ENCODE assay signal across 15 cellular contexts in genomic region chr18:58005885-58006523, GRCh38. TPM values are rescaled to one million over a fixed set of nuclear protein-coding genes. Genes with fewer than 3 reads are reported as not detected.
DNase-seq lines count a peak whose midpoint lies in the region; ATAC-seq and TF ChIP-seq lines count a peak whose summit lies in the region.
"Had no signal": no experiment of that assay in that cellular context is flagged by ENCODE, and none has a peak within 500 bp of the region (broad histone marks: within the 10 kb centered on the region; RNA-seq: fewer than 3 reads in every experiment).

No MANE protein-coding gene starts in this region.

- CTCF ChIA-PET in RWPE1 (lab: Yijun Ruan, JAX): no interaction called here

- H3K27ac ChIP-seq in RWPE1 (no peak overlapping the region), SJCRH30 (no peak overlapping the region)
- H3K27ac ChIP-seq: C4-2B, SK-N-MC had no signal

- H3K4me3 ChIP-seq in SJCRH30: no peak overlapping the region
- H3K4me3 ChIP-seq: SK-N-MC had no signal

- no peak for TF ChIP-seq CTCF in RWPE1 (conservative IDR thresholded peaks at IDR 0.05; ENCODE audit: low read depth)

- no peaks in the 10 kb centered on the region for H3K9me3 ChIP-seq in SJCRH30 (replicated peaks)

- no peaks in the 10 kb centered on the region for H3K27me3 ChIP-seq in SJCRH30

- POLR2A ChIA-PET in RWPE1 (lab: Yijun Ruan, JAX; ENCODE audit: low non-redundant PET): no interaction called here

- DNase-seq in stimulated activated CD4-positive, alpha-beta T cell treated with anti-CD3 and anti-CD28 coated beads, Interleukin-4, amount 100 ng/mL, for 24 hours: peak; percentile 7
- no peak for DNase-seq in stimulated activated CD4-positive, alpha-beta T cell treated with anti-CD3 and anti-CD28 coated beads, Interleukin-4, amount 100 ng/mL, for 1 hour
- peak; percentile 12 for DNase-seq in RWPE1 (ENCODE audit: low spot score)
- peak; percentile 93 for DNase-seq in fibroblast of peridontal ligament (ENCODE audit: extremely low read depth)
- no peak for DNase-seq in SJCRH30
- no peak for DNase-seq in H4 (ENCODE audit: low spot score)
- DNase-seq in Right ventricle myocardium superior: no peak
- no peak for DNase-seq in dermis blood vessel endothelial cell
- DNase-seq: anterior cingulate cortex, Karpas-422, kidney glomerular epithelial cell, NCI-H2029 treated with DMSO at 0.1 percent for 48 hours, trophoblast cell had no signal

- intact Hi-C loops in Right ventricle myocardium superior (cut with DNase I): no loop called here

- no peaks in the 10 kb centered on the region for H3K4me1 ChIP-seq in SJCRH30

- ATAC-seq in Right ventricle myocardium superior (ENCODE audit: poor library complexity): no peak

- H3K36me3 ChIP-seq in SJCRH30: no peaks in the 10 kb centered on the region

RNA-seq across cellular contexts. Expression of gene NEDD4L, which starts 38.0 kb away (rescaled TPM):
- 26.0 and 29.3 TPM in 2 replicates for total RNA-seq in SJCRH30 (2014; rRNA removed; shearing (Covaris generic))
- total RNA-seq in H4 (2014; rRNA removed; shearing (Covaris generic)): 17.1 and 20.4 TPM in 2 replicates
- 51.4 TPM for total RNA-seq in Right ventricle myocardium superior
- 15.1 and 26.4 TPM in 2 replicates for total RNA-seq in dermis blood vessel endothelial cell

Comparison
In these comparisons a context has a peak if more than half of its experiments do, and no peak if none do; other contexts are left out.
1. DNase-seq: peak in stimulated activated CD4-positive, alpha-beta T cell treated with anti-CD3 and anti-CD28 coated beads, Interleukin-4, amount 100 ng/mL, for 24 hours (single experiment), RWPE1 (single experiment) and fibroblast of peridontal ligament (single experiment); none in stimulated activated CD4-positive, alpha-beta T cell treated with anti-CD3 and anti-CD28 coated beads, Interleukin-4, amount 100 ng/mL, for 1 hour (single experiment), SJCRH30 (0 of 2), H4 (single experiment), Right ventricle myocardium superior (single experiment) and dermis blood vessel endothelial cell (single experiment).